ENCODE assay signal across 21 cellular contexts in genomic region chr5:135154197-135154596, GRCh38.
DNase-seq lines count a peak whose midpoint lies in the region; ATAC-seq and TF ChIP-seq lines count a peak whose summit lies in the region.
"Had no signal": no experiment of that assay in that cellular context is flagged by ENCODE, and none has a peak within 500 bp of the region (broad histone marks: within the 10 kb centered on the region; RNA-seq: fewer than 3 reads in every experiment).

No MANE protein-coding gene starts in this region.

- H3K9me3 ChIP-seq in PC-3 (ENCODE audit: low read length), result no peaks in the 10 kb centered on the region
- peaks cover 0 to 8% (median 0%) of the 10 kb centered on the region in 3 experiments for H3K9me3 ChIP-seq in naive thymus-derived CD4-positive, alpha-beta T cell (ENCODE audit: control insufficient read depth in 2 of 3, low read length in 3 of 3)
- H3K9me3 ChIP-seq in osteoblast (ENCODE audit: low read depth, low read length), result no peaks in the 10 kb centered on the region
- H3K9me3 ChIP-seq: colonic mucosa, HAP-1 had no signal

- POLR2A ChIA-PET in PC-3 (lab: Charles Lee; ENCODE audit: unreplicated experiment), result no interaction called here
- POLR2A ChIA-PET in naive thymus-derived CD4-positive, alpha-beta T cell (lab: Charles Lee), result no interaction called here

- H3K4me2 ChIP-seq in PC-3 (ENCODE audit: low read length) (no peak overlapping the region), osteoblast (ENCODE audit: insufficient read depth, low read length) (no peak overlapping the region)

- H3K4me3 Mint-ChIP-seq in HFFc6, result no peak overlapping the region
- H3K4me3 Mint-ChIP-seq in naive thymus-derived CD4-positive, alpha-beta T cell, result no peak overlapping the region

- intact Hi-C loops in PC-3 (cut with micrococcal nuclease), result no loop called here
- intact Hi-C loops in naive thymus-derived CD4-positive, alpha-beta T cell (cut with micrococcal nuclease), result no loop called here

- peaks cover 11% of the 10 kb centered on the region for H3K4me1 Mint-ChIP-seq in HFFc6 (ENCODE audit: low read depth)
- no peaks in the 10 kb centered on the region for H3K4me1 Mint-ChIP-seq in naive thymus-derived CD4-positive, alpha-beta T cell
- H3K4me1 Mint-ChIP-seq: CD8-positive, alpha-beta memory T cell had no signal

- no peak overlapping the region for H2AFZ ChIP-seq in PC-3 (ENCODE audit: low read length)
- H2AFZ ChIP-seq in osteoblast (ENCODE audit: low read length), result no peak overlapping the region

- DNase-seq in HFFc6 (peak; percentile 22), PC-3 (peak; percentile 41), epithelial cell of esophagus (ENCODE audit: low read depth) (peak; percentile 97), NOMO-1 treated with dmso at 0.1 percent for 144 hours (lab: John Stamatoyannopoulos, UW; ENCODE audit: unreplicated experiment) (no peak), osteoblast (ENCODE audit: insufficient read length, low spot score, missing footprints) (no peak), H4 (ENCODE audit: low spot score) (no peak), iPS-NIHi7 (ENCODE audit: extremely low spot score) (no peak)
- no peak for DNase-seq in naive thymus-derived CD4-positive, alpha-beta T cell
- DNase-seq: activated CD4-positive, alpha-beta T cell treated with anti-CD3 and anti-CD28 coated beads for 4 hours; brain microvascular endothelial cell; CD8-positive, alpha-beta memory T cell; colonic mucosa; DMS53; NCI-H1048; NCI-H2029 treated with DMSO at 0.1 percent for 48 hours; NCI-H446; occipital lobe; stimulated activated CD4-positive, alpha-beta T cell treated with anti-CD3 and anti-CD28 coated beads, Interleukin-12 subunit alpha, Interleukin-12 subunit beta, amount 100 ng/mL, for 4 hours; upper lobe of left lung had no signal

- CTCF ChIA-PET in PC-3 (lab: Charles Lee), result no interaction called here
- CTCF ChIA-PET in naive thymus-derived CD4-positive, alpha-beta T cell (lab: Charles Lee), result no interaction called here

- H3K4me3 ChIP-seq in PC-3 (ENCODE audit: low read length), result no peak overlapping the region
- no peak overlapping the region for H3K4me3 ChIP-seq in epithelial cell of esophagus (ENCODE audit: low read length)
- no peak overlapping the region for H3K4me3 ChIP-seq in naive thymus-derived CD4-positive, alpha-beta T cell (ENCODE audit: low read length)
- no peak overlapping the region for H3K4me3 ChIP-seq in osteoblast (ENCODE audit: insufficient read depth, low read length)
- H3K4me3 ChIP-seq: colonic mucosa, GM12878, HAP-1, upper lobe of left lung had no signal

- no peak for ATAC-seq in PC-3
- peak; percentile 26 for ATAC-seq in naive thymus-derived CD4-positive, alpha-beta T cell
- ATAC-seq: GM12878 had no signal

- H3K27me3 Mint-ChIP-seq in HFFc6 (ENCODE audit: insufficient read depth), result peaks cover 13% of the 10 kb centered on the region
- H3K27me3 Mint-ChIP-seq in naive thymus-derived CD4-positive, alpha-beta T cell, result peaks cover 3 to 15% (median 5%) of the 10 kb centered on the region in 5 donors

- no peak overlapping the region for H3K9ac ChIP-seq in PC-3 (ENCODE audit: low read length)

- H3K79me2 ChIP-seq in PC-3 (ENCODE audit: low read length) (no peaks in the 10 kb centered on the region), osteoblast (ENCODE audit: insufficient read depth, low read length) (no peaks in the 10 kb centered on the region)

- no peaks in the 10 kb centered on the region for H3F3A ChIP-seq in PC-3 (ENCODE audit: low read length, unreplicated experiment)

- H3K36me3 ChIP-seq in PC-3 (ENCODE audit: low read depth, low read length), result no peaks in the 10 kb centered on the region
- H3K36me3 ChIP-seq in naive thymus-derived CD4-positive, alpha-beta T cell (ENCODE audit: control insufficient read depth in 2 of 3, insufficient read depth in 3 of 3, low read length in 3 of 3), result no peaks in the 10 kb centered on the region
- H3K36me3 ChIP-seq in osteoblast (ENCODE audit: insufficient read depth, low read length), result no peaks in the 10 kb centered on the region
- H3K36me3 ChIP-seq: brain microvascular endothelial cell, colonic mucosa, HAP-1, upper lobe of left lung had no signal

- no TSS peak for BruUV-seq in PC-3 (replicated peaks; lab: Mats Ljungman, UMichigan)

- peak overlapping the region; percentile 58 for H3K27ac ChIP-seq in PC-3 (ENCODE audit: low read length)
- H3K27ac ChIP-seq in naive thymus-derived CD4-positive, alpha-beta T cell (ENCODE audit: low read depth, low read length), result no peak overlapping the region
- no peak overlapping the region for H3K27ac ChIP-seq in osteoblast (ENCODE audit: low read depth, low read length)
- H3K27ac ChIP-seq: brain microvascular endothelial cell, colonic mucosa, upper lobe of left lung had no signal

- H3K4me1 ChIP-seq in PC-3 (ENCODE audit: insufficient read depth, low read length) (peaks cover 12% of the 10 kb centered on the region; the same call in 1 of the 2 replicates), osteoblast (ENCODE audit: insufficient read depth, low read length) (no peaks in the 10 kb centered on the region)
- H3K4me1 ChIP-seq in naive thymus-derived CD4-positive, alpha-beta T cell (ENCODE audit: control insufficient read depth in 2 of 2, insufficient read depth in 2 of 2, low read length in 2 of 2), result no peaks in the 10 kb centered on the region
- H3K4me1 ChIP-seq: colonic mucosa, upper lobe of left lung had no signal

- peaks cover 13% of the 10 kb centered on the region for H3K9me3 Mint-ChIP-seq in HFFc6
- H3K9me3 Mint-ChIP-seq in naive thymus-derived CD4-positive, alpha-beta T cell, result peaks cover 6 to 26% (median 17%) of the 10 kb centered on the region in 11 donors

- peaks cover 8% of the 10 kb centered on the region for H3K36me3 Mint-ChIP-seq in HFFc6 (ENCODE audit: low read depth)
- H3K36me3 Mint-ChIP-seq in naive thymus-derived CD4-positive, alpha-beta T cell, result peaks cover 0 to 10% (median 3%) of the 10 kb centered on the region in 5 donors

- TF ChIP-seq CTCF in HFFc6 (IDR thresholded peaks at IDR 0.05) (no peak), PC-3 (conservative IDR thresholded peaks at IDR 0.05; ENCODE audit: low read depth, low read length) (no peak), epithelial cell of esophagus (IDR thresholded peaks at IDR 0.05; ENCODE audit: insufficient read depth, low read depth, low read length, missing control alignments) (no peak), osteoblast (IDR thresholded peaks at IDR 0.05; ENCODE audit: extremely low read depth, low read depth, low read length) (no peak)

- H3K9me2 ChIP-seq in PC-3 (replicated peaks; ENCODE audit: low read length), result no peaks in the 10 kb centered on the region

- H4K20me1 ChIP-seq in PC-3 (ENCODE audit: low read length) (no peaks in the 10 kb centered on the region), osteoblast (ENCODE audit: insufficient read depth, low read length) (no peaks in the 10 kb centered on the region)

- no peak overlapping the region for H3K27ac Mint-ChIP-seq in HFFc6
- H3K27ac Mint-ChIP-seq in naive thymus-derived CD4-positive, alpha-beta T cell, result no peak overlapping the region
- H3K27ac Mint-ChIP-seq: CD8-positive, alpha-beta memory T cell had no signal

- H3K27me3 ChIP-seq in PC-3 (ENCODE audit: low read length) (no peaks in the 10 kb centered on the region), osteoblast (ENCODE audit: insufficient read depth, low read length) (no peaks in the 10 kb centered on the region)
- no peaks in the 10 kb centered on the region for H3K27me3 ChIP-seq in naive thymus-derived CD4-positive, alpha-beta T cell (ENCODE audit: control insufficient read depth in 2 of 2, insufficient read depth in 2 of 2, low read length in 2 of 2)
- H3K27me3 ChIP-seq: brain microvascular endothelial cell, colonic mucosa, upper lobe of left lung had no signal

Comparison
In these comparisons a context has a peak if more than half of its experiments do, and no peak if none do; other contexts are left out.
1. DNase-seq: peak in HFFc6 (single experiment), PC-3 (single experiment) and epithelial cell of esophagus (single experiment); none in naive thymus-derived CD4-positive, alpha-beta T cell (0 of 9), NOMO-1 treated with dmso at 0.1 percent for 144 hours (single experiment), osteoblast (single experiment), H4 (single experiment) and iPS-NIHi7 (single experiment).